In the genomic region with DNA sequence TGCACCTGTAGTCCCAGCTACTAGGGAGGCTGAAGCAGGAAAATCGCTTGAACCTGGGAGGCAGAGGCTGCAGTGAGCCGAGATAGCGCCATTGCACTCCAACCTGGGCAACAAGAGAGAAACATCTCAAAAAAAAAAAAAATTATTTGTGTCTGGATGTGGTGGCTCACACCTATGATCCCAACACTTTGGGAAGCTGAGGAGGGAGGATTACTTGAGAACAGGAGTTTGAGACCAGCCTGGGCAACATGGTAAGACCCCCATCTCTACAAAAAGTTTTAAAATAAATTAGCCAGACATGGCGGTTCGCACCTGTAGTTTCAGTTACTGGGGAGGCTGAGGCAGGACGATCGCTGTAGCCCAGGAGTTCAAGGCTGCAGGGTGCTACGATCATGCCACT, we compare ENCODE assay signal across 26 cellular contexts. TPM values are rescaled to one million over a fixed set of nuclear protein-coding genes. Genes with fewer than 3 reads are reported as not detected.
DNase-seq lines count a peak whose midpoint lies in the region; ATAC-seq and TF ChIP-seq lines count a peak whose summit lies in the region.
"Had no signal": no experiment of that assay in that cellular context is flagged by ENCODE, and none has a peak within 500 bp of the region (broad histone marks: within the 10 kb centered on the region; RNA-seq: fewer than 3 reads in every experiment).

No MANE protein-coding gene starts in this region.

- H3K36me3 ChIP-seq in Panc1 (ENCODE audit: control insufficient read depth, insufficient read depth, low read length) (no peaks in the 10 kb centered on the region), upper lobe of left lung (peaks cover 0 to 3% (median 0%) of the 10 kb centered on the region in 4 donors)

- POLR2A ChIA-PET in Panc1 (lab: Charles Lee) = interaction anchor here (0.6 to 0.7 kb wide), 2 partner anchors 28 to 106 kb away, joined by 4 to 7 read pairs; no protein-coding TSS in a partner anchor

- TF ChIP-seq CTCF in C4-2B (conservative IDR thresholded peaks at IDR 0.05) = no peak
- TF ChIP-seq CTCF in Panc1 (IDR thresholded peaks at IDR 0.05) = no peak
- TF ChIP-seq CTCF in mesothelial cell of epicardium (IDR thresholded peaks at IDR 0.05; ENCODE audit: unreplicated experiment) = no peak
- no peak for TF ChIP-seq CTCF in upper lobe of left lung (IDR thresholded peaks at IDR 0.05)

- TF ChIP-seq POLR2A in upper lobe of left lung (IDR thresholded peaks at IDR 0.05) = no peak

- no peaks in the 10 kb centered on the region for H3K9me3 Mint-ChIP-seq in mesothelial cell of epicardium
- H3K9me3 Mint-ChIP-seq: CD8-positive, alpha-beta T cell; IgD-negative memory B cell had no signal

- BruUV-seq in Panc1 (replicated peaks; lab: Mats Ljungman, UMichigan) = no TSS peak

- no peak for TF ChIP-seq EP300 in upper lobe of left lung (IDR thresholded peaks at IDR 0.05)

- DNase-seq in Panc1 (ENCODE audit: low read depth, low spot score) = no peak
- DNase-seq in mesothelial cell of epicardium (ENCODE audit: low spot score in 2 of 2, unreplicated experiment in 2 of 2) = no peak
- no peak for DNase-seq in upper lobe of left lung
- DNase-seq in NCI-H69 (lab: John Stamatoyannopoulos, UW) = no peak
- no peak for DNase-seq in glomerular visceral epithelial cell (ENCODE audit: extremely low spot score)
- no peak for DNase-seq in DMS53 (lab: John Stamatoyannopoulos, UW)
- DNase-seq: C1 segment of cervical spinal cord; Caco-2; CD8-positive, alpha-beta T cell; DMS79; EL; GDM1; HCEC 1CT; MM.1S; NCI-H1048; NCI-H1417; NCI-H1694; NCI-H2081; NCI-H2227 treated with DMSO at 0.1 percent for 48 hours; NCI-H526 treated with DMSO at 0.1 percent for 48 hours; SHP77 had no signal

- WGBS in upper lobe of left lung, 2 donors = 70 to 78% methylated on average over 8 of the region's 8 CpGs

- peak overlapping the region; percentile 73 for H3K27ac ChIP-seq in C4-2B
- peak overlapping the region; percentile 18; the same call in 1 of the 2 replicates for H3K27ac ChIP-seq in Panc1 (ENCODE audit: low read length)
- H3K27ac ChIP-seq in upper lobe of left lung = peak overlapping the region; percentile 8 to 97 (median 62)
- H3K27ac ChIP-seq: KMS-11 had no signal

- CTCF ChIA-PET in Panc1 (lab: Charles Lee) = interaction anchor here (0.6 kb wide), 1 partner anchor 293 kb away, joined by 3 read pairs; no protein-coding TSS in a partner anchor

- H3K36me3 Mint-ChIP-seq in mesothelial cell of epicardium = peaks cover 3% of the 10 kb centered on the region

- peaks cover 13% of the 10 kb centered on the region for H3K27me3 Mint-ChIP-seq in mesothelial cell of epicardium (ENCODE audit: low read depth)
- H3K27me3 Mint-ChIP-seq: IgD-negative memory B cell had no signal

- H3K9me3 ChIP-seq in Panc1 (ENCODE audit: control insufficient read depth, insufficient read depth, low read depth, low read length) (no peaks in the 10 kb centered on the region), upper lobe of left lung (no peaks in the 10 kb centered on the region)
- H3K9me3 ChIP-seq: Caco-2 had no signal

- ATAC-seq in Panc1 (no peak), upper lobe of left lung (ENCODE audit: low FRiP score in 2 of 2) (no peak)
- ATAC-seq: CD8-positive, alpha-beta T cell had no signal

- no peak overlapping the region for H3K4me3 Mint-ChIP-seq in mesothelial cell of epicardium

- peaks cover 42% of the 10 kb centered on the region for H3K4me1 Mint-ChIP-seq in mesothelial cell of epicardium

- intact Hi-C loops in Panc1 (cut with micrococcal nuclease; ENCODE audit: unreplicated experiment) = no loop called here

- H3K27ac Mint-ChIP-seq in mesothelial cell of epicardium = peak overlapping the region; percentile 16
- H3K27ac Mint-ChIP-seq: CD8-positive, alpha-beta T cell had no signal

- H3K4me3 ChIP-seq in Panc1 (ENCODE audit: low read depth in 2 of 2, low read length in 2 of 2) (no peak overlapping the region), upper lobe of left lung (no peak overlapping the region)

- in situ Hi-C loops in Panc1 (cut with HindIII; ENCODE audit: low pct_unique_long_range_greater_than_20kb, low sequenced_read_pairs) = no loop called here

- H3K27me3 ChIP-seq in Panc1 (ENCODE audit: control insufficient read depth, insufficient read depth, low read length) (no peaks in the 10 kb centered on the region), upper lobe of left lung (no peaks in the 10 kb centered on the region)

- peaks cover 27% of the 10 kb centered on the region for H3K4me1 ChIP-seq in Panc1 (ENCODE audit: control insufficient read depth, insufficient read depth, low read length)
- peaks cover 38 to 53% (median 48%) of the 10 kb centered on the region in 4 donors for H3K4me1 ChIP-seq in upper lobe of left lung

RNA-seq across cellular contexts. Expression of gene VAMP8, which starts 1.6 kb away (rescaled TPM):
- total RNA-seq in Panc1 (2021; ENCODE audit: unreplicated experiment) (93.2 TPM), mesothelial cell of epicardium (51.0 to 55.7 TPM (median 55.5 TPM) in 3 replicates), upper lobe of left lung (100 to 1,000 TPM in 4 of 6 donors, 10 to 100 TPM in 2; 62.8 to 289 (median 154) TPM)
- polyA plus RNA-seq in Panc1 (2012; ENCODE audit: insufficient read length) = 113 TPM
- total RNA-seq: A673 had no signal

RNA-seq across cellular contexts. Expression of gene VAMP5, which starts 8.5 kb away (rescaled TPM):
- total RNA-seq in Panc1 (2021; ENCODE audit: unreplicated experiment) (21.3 TPM), mesothelial cell of epicardium (2.5 to 3.7 TPM (median 3.4 TPM) in 3 replicates), upper lobe of left lung (100 to 1,000 TPM in 1 of 6 donors, 10 to 100 TPM in 5; 20.5 to 105 (median 44.0) TPM)
- 47.7 TPM for polyA plus RNA-seq in Panc1 (2012; ENCODE audit: insufficient read length)
- total RNA-seq: SK-MEL-5 had no signal

RNA-seq across cellular contexts. Expression of gene GGCX, which starts 14.4 kb away (rescaled TPM):
- total RNA-seq in Panc1 (2021; ENCODE audit: unreplicated experiment) (64.1 TPM), mesothelial cell of epicardium (57.4 to 58.2 TPM (median 57.7 TPM) in 3 replicates), upper lobe of left lung (10 to 100 TPM; 21.2 to 70.6 (median 38.0) TPM)
- 44.9 TPM for polyA plus RNA-seq in Panc1 (2012; ENCODE audit: insufficient read length)

RNA-seq across cellular contexts. Expression of gene RNF181, which starts 19.8 kb away (rescaled TPM):
- total RNA-seq in Panc1 (2021; ENCODE audit: unreplicated experiment) (156 TPM), mesothelial cell of epicardium (76.6 to 87.4 TPM (median 82.8 TPM) in 3 replicates), upper lobe of left lung (100 to 1,000 TPM in 4 of 6 donors, 10 to 100 TPM in 2; 81.7 to 164 (median 108) TPM)
- polyA plus RNA-seq in Panc1 (2012; ENCODE audit: insufficient read length) = 365 TPM

RNA-seq across cellular contexts. Expression of gene TMEM150A, which starts 26.8 kb away (rescaled TPM):
- total RNA-seq in Panc1 (2021; ENCODE audit: unreplicated experiment) (30.4 TPM), mesothelial cell of epicardium (13.5 to 15.2 TPM (median 14.4 TPM) in 3 replicates), upper lobe of left lung (10 to 100 TPM; 18.9 to 45.8 (median 32.0) TPM)
- 46.2 TPM for polyA plus RNA-seq in Panc1 (2012; ENCODE audit: insufficient read length)

Comparison
In these comparisons a context has a peak if more than half of its experiments do, and no peak if none do; other contexts are left out.
1. H3K27ac ChIP-seq: peak in every context shown above with its lines; median percentile 73 in C4-2B; 62 in upper lobe of left lung; 18 in Panc1.